Comparison of ENCODE assay signal across 8 cellular contexts in the genomic region with DNA sequence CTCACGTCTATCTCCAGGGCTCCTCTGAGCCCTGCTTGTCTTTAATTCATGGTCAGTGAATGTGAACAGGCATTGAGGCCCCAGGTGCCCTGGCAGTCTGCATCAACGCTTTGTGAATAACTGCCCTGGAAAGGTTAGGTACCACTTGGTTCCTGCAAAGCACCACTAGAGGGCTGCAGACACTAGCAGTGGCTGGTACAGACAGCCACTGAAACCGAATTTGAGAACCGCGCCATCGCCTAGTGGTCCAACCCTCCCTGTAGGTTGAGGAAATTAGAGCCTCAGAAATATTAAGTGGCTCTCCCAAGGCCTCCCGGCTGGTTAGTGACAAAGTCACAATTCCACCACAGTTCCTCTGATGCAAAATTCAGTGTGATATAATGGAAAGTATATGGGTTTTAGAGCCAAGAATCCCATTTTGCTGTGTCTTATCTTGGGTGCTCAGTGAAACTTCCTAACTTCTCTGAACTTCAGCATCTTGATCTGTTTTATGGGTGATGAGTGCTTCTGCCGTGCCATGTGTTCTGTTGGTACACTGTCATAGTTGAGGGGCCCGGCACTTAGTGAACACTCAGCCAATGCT. TPM values are rescaled to one million over a fixed set of nuclear protein-coding genes. Genes with fewer than 3 reads are reported as not detected.
A peak's percentile ranks its signal among the peaks of the same experiment; 100 is the strongest.
DNase-seq lines count a peak whose midpoint lies in the region; ATAC-seq, FAIRE-seq and TF ChIP-seq lines count a peak whose summit lies in the region.

No MANE protein-coding gene starts in this region.

- intact Hi-C loops in A673 (cut with micrococcal nuclease; ENCODE audit: unreplicated experiment), result loop anchor here (1.0 to 5.0 kb wide), 4 partner anchors 132 to 397 kb away; no protein-coding TSS in a partner anchor
- intact Hi-C loops in HepG2 (cut with micrococcal nuclease; ENCODE audit: unreplicated experiment), result loop anchor here (1.0 to 10.0 kb wide), 3 partner anchors 132 to 400 kb away; no protein-coding TSS in a partner anchor

- H4K20me1 ChIP-seq in HepG2 (ENCODE audit: insufficient read depth, low read length), result no peaks in the 10 kb centered on the region

- no peak overlapping the region for H3K9ac ChIP-seq in HepG2 (ENCODE audit: insufficient read depth, low read depth, low read length)

- 15% methylated on average over 8 of the region's 9 CpGs for WGBS in HepG2 (ENCODE audit: low lambda C conversion rate)

- FAIRE-seq in GM18507 (lab: Jason Lieb, UNC) (peak; percentile 80), HepG2 (lab: Jason Lieb, UNC) (peak; percentile 76)

- in situ Hi-C loops in HepG2 (cut with HindIII; ENCODE audit: extremely low pct_ligation_motif_present, low pct_unique_long_range_greater_than_20kb), result loop anchor here (10.0 kb wide), 1 partner anchor 400 kb away; no protein-coding TSS in a partner anchor

- H3K4me1 ChIP-seq in A673 (ENCODE audit: insufficient read depth, low read length, poor library complexity, severe bottlenecking) (no peaks in the 10 kb centered on the region), HepG2 (ENCODE audit: insufficient read depth, low read length) (no peaks in the 10 kb centered on the region)

- BruUV-seq in A673 (replicated peaks; lab: Mats Ljungman, UMichigan) (no TSS peak), HepG2 (replicated peaks; lab: Mats Ljungman, UMichigan) (no TSS peak)

- no peak overlapping the region for H3K4me3 ChIP-seq in A673 (ENCODE audit: low read depth, low read length, poor library complexity, severe bottlenecking)
- no peak overlapping the region for H3K4me3 ChIP-seq in HepG2 (replicated peaks in 1 of 3; ENCODE audit: insufficient read depth in 1 of 3, low read depth in 2 of 3, low read length in 3 of 3)

- no peaks in the 10 kb centered on the region for H3K79me2 ChIP-seq in HepG2 (ENCODE audit: insufficient read depth, low read length)

- H3K27ac ChIP-seq in A673 (ENCODE audit: low read depth, low read length, poor library complexity, severe bottlenecking) (no peak overlapping the region), HepG2 (ENCODE audit: extremely low read length, insufficient read depth, low read length) (no peak overlapping the region)

- DNase-seq in A673 (ENCODE audit: low spot score) (peak; percentile 84), GM18507 (ENCODE audit: extremely low spot score, insufficient read length, low read depth) (peak; percentile 38), NCI-H2196 (lab: John Stamatoyannopoulos, UW; ENCODE audit: unreplicated experiment) (peak; percentile 77), cerebellar nuclear complex (lab: John Stamatoyannopoulos, UW) (peak; percentile 40 to 48), HepG2 (ENCODE audit: low spot score) (peak; percentile 55)
- peak; percentile 58 for DNase-seq in activated CD4-positive, alpha-beta T cell treated with anti-CD3 and anti-CD28 coated beads for 1 hour
- DNase-seq in stimulated activated CD4-positive, alpha-beta T cell treated with anti-CD3 and anti-CD28 coated beads, TNF-alpha, amount 100 ng/mL, for 48 hours (ENCODE audit: low read depth in 3 of 3), result peak; percentile 48 to 69 (median 50)

- no peaks in the 10 kb centered on the region for H3K9me3 ChIP-seq in A673 (ENCODE audit: low read depth, low read length, poor library complexity, severe bottlenecking)
- no peaks in the 10 kb centered on the region for H3K9me3 ChIP-seq in HepG2 (ENCODE audit: low read length)

- peak; percentile 77 for TF ChIP-seq RAD21 in HepG2 (CRISPR knock-in tag; IDR thresholded peaks at IDR 0.05)

- TF ChIP-seq EP300 in HepG2 (IDR thresholded peaks at IDR 0.05; ENCODE audit: low read depth in 2 of 2, low read length in 2 of 2) (no peak), HepG2 (CRISPR knock-in tag; IDR thresholded peaks at IDR 0.05; ENCODE audit: borderline replicate concordance) (no peak)

- POLR2A ChIA-PET in A673 (lab: Charles Lee; ENCODE audit: low non-redundant PET) (no interaction called here), HepG2 (lab: Yijun Ruan, JAX) (no interaction called here)

- CTCF ChIA-PET in A673 (lab: Charles Lee), result interaction anchor here (1.2 kb wide), 1 partner anchor 221 kb away, joined by 4 read pairs; no protein-coding TSS in a partner anchor
- CTCF ChIA-PET in HepG2 (lab: Yijun Ruan, JAX; ENCODE audit: low intra/inter-chr PET ratio, low total read pairs), result interaction anchor here (0.7 to 3.4 kb wide), 6 partner anchors 133 to 397 kb away, joined by 3 to 28 read pairs (median 6); no protein-coding TSS in a partner anchor

- TF ChIP-seq POLR2A in HepG2 (IDR thresholded peaks at IDR 0.05; ENCODE audit: insufficient read depth in 1 of 2, low read depth in 2 of 2, low read length in 2 of 2), result no peak

- H2AFZ ChIP-seq in HepG2 (ENCODE audit: low read length), result no peak overlapping the region

- no peak overlapping the region for H3K4me2 ChIP-seq in HepG2 (ENCODE audit: low read depth, low read length)

- H3K27me3 ChIP-seq in A673 (replicated peaks; ENCODE audit: insufficient read depth, low read depth, low read length, poor library complexity), result no peaks in the 10 kb centered on the region
- H3K27me3 ChIP-seq in HepG2 (ENCODE audit: control insufficient read depth in 1 of 2, insufficient read depth in 2 of 2, low read length in 2 of 2), result no peaks in the 10 kb centered on the region

- TF ChIP-seq CTCF in A673 (conservative IDR thresholded peaks at IDR 0.05; ENCODE audit: low read depth, low read length) (peak; percentile 94), HepG2 (CRISPR knock-in tag; IDR thresholded peaks at IDR 0.05) (peak; percentile 91)

- H3K36me3 ChIP-seq in A673 (ENCODE audit: insufficient read depth, low read length, poor library complexity, severe bottlenecking) (no peaks in the 10 kb centered on the region), HepG2 (replicated peaks in 1 of 2; ENCODE audit: control insufficient read depth in 1 of 2, insufficient read depth in 2 of 2, low read length in 2 of 2) (no peaks in the 10 kb centered on the region)

- ATAC-seq in HG03095 (IDR thresholded peaks at IDR 0.05; ENCODE audit: unreplicated experiment) (peak; percentile 77), HepG2 (peak; percentile 97)

TF ChIP-seq in HepG2, 621 proteins besides CTCF, POLR2A, EP300 and RAD21 (continues in another document):
- TF ChIP-seq ZFP37 (CRISPR knock-in tag; IDR thresholded peaks at IDR 0.05; ENCODE audit: borderline replicate concordance), result no peak
- TF ChIP-seq, protein P1, sequence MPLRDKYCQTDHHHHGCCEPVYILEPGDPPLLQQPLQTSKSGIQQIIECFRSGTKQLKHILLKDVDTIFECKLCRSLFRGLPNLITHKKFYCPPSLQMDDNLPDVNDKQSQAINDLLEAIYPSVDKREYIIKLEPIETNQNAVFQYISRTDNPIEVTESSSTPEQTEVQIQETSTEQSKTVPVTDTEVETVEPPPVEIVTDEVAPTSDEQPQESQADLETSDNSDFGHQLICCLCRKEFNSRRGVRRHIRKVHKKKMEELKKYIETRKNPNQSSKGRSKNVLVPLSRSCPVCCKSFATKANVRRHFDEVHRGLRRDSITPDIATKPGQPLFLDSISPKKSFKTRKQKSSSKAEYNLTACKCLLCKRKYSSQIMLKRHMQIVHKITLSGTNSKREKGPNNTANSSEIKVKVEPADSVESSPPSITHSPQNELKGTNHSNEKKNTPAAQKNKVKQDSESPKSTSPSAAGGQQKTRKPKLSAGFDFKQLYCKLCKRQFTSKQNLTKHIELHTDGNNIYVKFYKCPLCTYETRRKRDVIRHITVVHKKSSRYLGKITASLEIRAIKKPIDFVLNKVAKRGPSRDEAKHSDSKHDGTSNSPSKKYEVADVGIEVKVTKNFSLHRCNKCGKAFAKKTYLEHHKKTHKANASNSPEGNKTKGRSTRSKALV (CRISPR knock-in tag; IDR thresholded peaks at IDR 0.05), result no peak
- no peak for TF ChIP-seq FOXC1 (CRISPR knock-in tag; IDR thresholded peaks at IDR 0.05; ENCODE audit: borderline replicate concordance)
- TF ChIP-seq ZNF264 (CRISPR knock-in tag; IDR thresholded peaks at IDR 0.05), result no peak
- no peak for TF ChIP-seq ZNF274 (CRISPR knock-in tag; IDR thresholded peaks at IDR 0.05)
- no peak for TF ChIP-seq POLR2G (IDR thresholded peaks at IDR 0.05; ENCODE audit: low read depth, low read length)
- TF ChIP-seq, protein P2, sequence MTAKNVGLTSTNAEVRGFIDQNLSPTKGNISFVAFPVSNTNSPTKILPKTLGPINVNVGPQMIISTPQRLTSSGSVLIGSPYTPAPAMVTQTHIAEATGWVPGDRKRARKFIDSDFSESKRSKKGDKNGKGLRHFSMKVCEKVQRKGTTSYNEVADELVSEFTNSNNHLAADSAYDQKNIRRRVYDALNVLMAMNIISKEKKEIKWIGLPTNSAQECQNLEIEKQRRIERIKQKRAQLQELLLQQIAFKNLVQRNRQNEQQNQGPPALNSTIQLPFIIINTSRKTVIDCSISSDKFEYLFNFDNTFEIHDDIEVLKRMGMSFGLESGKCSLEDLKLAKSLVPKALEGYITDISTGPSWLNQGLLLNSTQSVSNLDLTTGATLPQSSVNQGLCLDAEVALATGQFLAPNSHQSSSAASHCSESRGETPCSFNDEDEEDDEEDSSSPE (CRISPR knock-in tag; IDR thresholded peaks at IDR 0.05), result peak; percentile 59; the same call in 1 of the 2 replicates
- TF ChIP-seq TAF1 (CRISPR knock-in tag; IDR thresholded peaks at IDR 0.05), result no peak
- no peak for TF ChIP-seq ZBTB42 (CRISPR knock-in tag; IDR thresholded peaks at IDR 0.05)

RNA-seq across cellular contexts. Expression of a gene that starts 46.2 kb away (rescaled TPM):
- total RNA-seq in A673 (2021) (28.3 and 28.4 TPM in 2 replicates), HepG2 (2016; rRNA removed; fragmentation: Illumina TruSeq; extraction: Trizol) (3.1 and 4.6 TPM in 2 replicates)
- total RNA-seq in HepG2 (2016; cell fraction: cytosol; rRNA removed; fragmentation: Illumina TruSeq; extraction: Trizol; ENCODE audit: low read depth), result 1.0 and 2.3 TPM in 2 replicates
- 3.6 and 3.8 TPM in 2 replicates for total RNA-seq in HepG2 (2016; cell fraction: insoluble cytoplasmic fraction; rRNA removed; fragmentation: Illumina TruSeq; extraction: Trizol)
- 3.3 and 3.4 TPM in 2 replicates for total RNA-seq in HepG2 (2016; cell fraction: membrane; rRNA removed; fragmentation: Illumina TruSeq; extraction: Trizol)
- 4.0 and 4.8 TPM in 2 replicates for total RNA-seq in HepG2 (2016; cell fraction: nucleus; rRNA removed; fragmentation: Illumina TruSeq; extraction: Trizol)
- polyA plus RNA-seq in HepG2 (2011; rRNA removed), result 2.9 and 3.6 TPM in 2 replicates
- polyA plus RNA-seq in HepG2 (2011; cell fraction: cytosol; rRNA removed), result 2.6 and 3.1 TPM in 2 replicates
- 4.5 and 4.7 TPM in 2 replicates for polyA plus RNA-seq in HepG2 (2011; cell fraction: nucleus; rRNA removed)
- polyA plus RNA-seq in HepG2 (2012), result 4.8 and 5.5 TPM in 2 replicates
- 0.62 and 0.75 TPM in 2 replicates for polyA plus RNA-seq in HepG2 (2016; cell fraction: cytosol; fragmentation: Illumina TruSeq; extraction: Trizol; ENCODE audit: low read depth)
- polyA plus RNA-seq in HepG2 (2016; cell fraction: insoluble cytoplasmic fraction; fragmentation: Illumina TruSeq; extraction: Trizol; ENCODE audit: low read depth), result 5.5 and 7.0 TPM in 2 replicates
- 2.7 and 2.8 TPM in 2 replicates for polyA plus RNA-seq in HepG2 (2016; cell fraction: membrane; fragmentation: Illumina TruSeq; extraction: Trizol; ENCODE audit: low read depth)
- polyA plus RNA-seq in HepG2 (2016; cell fraction: nucleus; fragmentation: Illumina TruSeq; extraction: Trizol; ENCODE audit: insufficient read depth, low read depth), result 7.1 and 10.3 TPM in 2 replicates
- polyA minus RNA-seq in HepG2 (2011; rRNA and poly(A)+ RNA removed; ENCODE audit: low replicate concordance), result 3.3 and 4.9 TPM in 2 replicates
- 3.7 and 3.9 TPM in 2 replicates for polyA minus RNA-seq in HepG2 (2011; cell fraction: cytosol; rRNA and poly(A)+ RNA removed)
- polyA minus RNA-seq in HepG2 (2011; cell fraction: nucleus; rRNA and poly(A)+ RNA removed), result 5.7 and 7.3 TPM in 2 replicates
